28 cellular contexts compared by ENCODE assay signal in genomic region chr4:30903493-30903892, GRCh38.
A peak's percentile ranks its signal among the peaks of the same experiment; 100 is the strongest.
DNase-seq lines count a peak whose midpoint lies in the region; TF ChIP-seq lines count a peak whose summit lies in the region.
"Had no signal": no experiment of that assay in that cellular context is flagged by ENCODE, and none has a peak within 500 bp of the region (broad histone marks: within the 10 kb centered on the region; RNA-seq: fewer than 3 reads in every experiment).

No MANE protein-coding gene starts in this region.

- no peak overlapping the region for H3K27ac ChIP-seq in mesenchymal stem cell (ENCODE audit: low read length, poor library complexity, severe bottlenecking)
- H3K27ac ChIP-seq: A549; BLaER1 treated with 17β-estradiol and CSF1 and Interleukin-3, amounts not matched to agents 10 nM and 100 nM; SK-N-MC; uterus had no signal

- H2BK5ac ChIP-seq in mesenchymal stem cell (ENCODE audit: low read depth, low read length, poor library complexity, severe bottlenecking) = no peak overlapping the region

- no peaks in the 10 kb centered on the region for H3K36me3 ChIP-seq in mesenchymal stem cell (ENCODE audit: control insufficient read depth in 1 of 2, insufficient read depth in 2 of 2, low read depth in 1 of 2, low read length in 2 of 2)
- H3K36me3 ChIP-seq: BLaER1 treated with 17β-estradiol and CSF1 and Interleukin-3, amounts not matched to agents 10 nM and 100 nM; uterus had no signal

- H3K4me1 ChIP-seq in mesenchymal stem cell (ENCODE audit: control insufficient read depth, insufficient read depth, low read depth, low read length) = no peaks in the 10 kb centered on the region
- H3K4me1 ChIP-seq: A549; BLaER1 treated with 17β-estradiol and CSF1 and Interleukin-3, amounts not matched to agents 10 nM and 100 nM; uterus had no signal

- no peak overlapping the region for H2BK12ac ChIP-seq in mesenchymal stem cell (ENCODE audit: low read length in 2 of 2)

- H4K8ac ChIP-seq in mesenchymal stem cell (ENCODE audit: low read length) = no peak overlapping the region

- H2BK15ac ChIP-seq in mesenchymal stem cell (ENCODE audit: low read depth, poor library complexity, severe bottlenecking) = no peak overlapping the region

- peaks cover 31% of the 10 kb centered on the region for H3K9me3 Mint-ChIP-seq in activated T-helper 2 cell treated with anti-CD3 and anti-CD28 coated beads, Interferon-gamma antibody, Interleukin-2, Interleukin-4, amounts not matched to agents 10 μg/mL and 5 μg/mL and 100 μg/mL, durations not matched to agents 14 hours and 24 hours and 36 hours
- peaks cover 5% of the 10 kb centered on the region for H3K9me3 Mint-ChIP-seq in nephron progenitor cell

- TF ChIP-seq CTCF in epithelial cell of esophagus (IDR thresholded peaks at IDR 0.05; ENCODE audit: insufficient read depth, low read depth, low read length, missing control alignments) (no peak), nephron progenitor cell (IDR thresholded peaks at IDR 0.05) (no peak)

- H3K14ac ChIP-seq in mesenchymal stem cell (ENCODE audit: low read length in 2 of 2) = no peak overlapping the region

- H3K23ac ChIP-seq in mesenchymal stem cell (ENCODE audit: low read length in 2 of 2) = no peak overlapping the region

- no peaks in the 10 kb centered on the region for H3K4me1 Mint-ChIP-seq in activated T-helper 2 cell treated with anti-CD3 and anti-CD28 coated beads, Interferon-gamma antibody, Interleukin-2, Interleukin-4, amounts not matched to agents 10 μg/mL and 5 μg/mL and 100 μg/mL, durations not matched to agents 14 hours and 24 hours and 36 hours (ENCODE audit: low read depth)
- peaks cover 9% of the 10 kb centered on the region for H3K4me1 Mint-ChIP-seq in nephron progenitor cell

- DNase-seq in EL (peak; percentile 12), NCI-H226 (peak; percentile 13), epithelial cell of esophagus (ENCODE audit: low read depth) (peak; percentile 57), mesenchymal stem cell (peak; percentile 44), nephron progenitor cell (no peak), NCI-H526 (lab: John Stamatoyannopoulos, UW) (no peak)
- no peak for DNase-seq in activated T-helper 2 cell treated with anti-CD3 and anti-CD28 coated beads, Interferon-gamma antibody, Interleukin-2, Interleukin-4, amounts not matched to agents 10 μg/mL and 5 μg/mL and 100 μg/mL, durations not matched to agents 14 hours and 24 hours and 36 hours (ENCODE audit: low spot score)
- DNase-seq in activated CD4-positive, alpha-beta T cell treated with anti-CD3 and anti-CD28 coated beads for 1 hour = no peak
- DNase-seq: activated CD4-positive, alpha-beta T cell treated with anti-CD3 and anti-CD28 coated beads, Interleukin-2, amount 50 U/mL, for 48 hours; activated T-cell treated with anti-CD3 and anti-CD28 coated beads for 4 hours; endodermal cell; foreskin melanocyte; GDM1; hypothalamus; Karpas-422; NCI-H1048; NCI-H2081; NCI-H510A; occipital lobe; retina; stimulated activated CD8-positive, alpha-beta memory T cell treated with anti-CD3 and anti-CD28 coated beads, Interleukin-4, amount 100 ng/mL, for 48 hours; uterus had no signal

- H3K4me3 ChIP-seq in epithelial cell of esophagus (ENCODE audit: low read length) = no peak overlapping the region
- H3K4me3 ChIP-seq in mesenchymal stem cell (ENCODE audit: insufficient read depth in 1 of 2, low read depth in 1 of 2, low read length in 2 of 2) = no peak overlapping the region
- H3K4me3 ChIP-seq: A549; BLaER1 treated with 17β-estradiol and CSF1 and Interleukin-3, amounts not matched to agents 10 nM and 100 nM; lung; SK-N-MC; uterus had no signal

- H3K9me3 ChIP-seq in mesenchymal stem cell (ENCODE audit: control insufficient read depth, low read length) = no peaks in the 10 kb centered on the region
- H3K9me3 ChIP-seq: A549; BLaER1 treated with 17β-estradiol and CSF1 and Interleukin-3, amounts not matched to agents 10 nM and 100 nM; uterus had no signal

- H3K27me3 ChIP-seq in mesenchymal stem cell (ENCODE audit: control insufficient read depth in 1 of 2, insufficient read depth in 1 of 2, low read length in 2 of 2) = no peaks in the 10 kb centered on the region
- H3K27me3 ChIP-seq: BLaER1 treated with 17β-estradiol and CSF1 and Interleukin-3, amounts not matched to agents 10 nM and 100 nM; uterus had no signal

- no peak overlapping the region for H3K4ac ChIP-seq in mesenchymal stem cell (ENCODE audit: low read depth in 1 of 2, low read length in 2 of 2)

- H3K9ac ChIP-seq in mesenchymal stem cell (ENCODE audit: low read length) = no peak overlapping the region
- H3K9ac ChIP-seq: BLaER1 treated with 17β-estradiol and CSF1 and Interleukin-3, amounts not matched to agents 10 nM and 100 nM had no signal

- no peaks in the 10 kb centered on the region for H3K27me3 Mint-ChIP-seq in activated T-helper 2 cell treated with anti-CD3 and anti-CD28 coated beads, Interferon-gamma antibody, Interleukin-2, Interleukin-4, amounts not matched to agents 10 μg/mL and 5 μg/mL and 100 μg/mL, durations not matched to agents 14 hours and 24 hours and 36 hours (ENCODE audit: low read depth)
- no peaks in the 10 kb centered on the region for H3K27me3 Mint-ChIP-seq in nephron progenitor cell (ENCODE audit: low read depth, poor library complexity)

- no peak overlapping the region for H4K91ac ChIP-seq in mesenchymal stem cell (ENCODE audit: low read length)

- intact Hi-C loops in activated T-helper 2 cell treated with anti-CD3 and anti-CD28 coated beads, Interferon-gamma antibody, Interleukin-2, Interleukin-4, amounts not matched to agents 10 μg/mL and 5 μg/mL and 100 μg/mL, durations not matched to agents 14 hours and 24 hours and 36 hours (cut with micrococcal nuclease) = no loop called here

- H3K4me2 ChIP-seq in mesenchymal stem cell (ENCODE audit: low read length, poor library complexity, severe bottlenecking) = no peak overlapping the region
- H3K4me2 ChIP-seq: A549; BLaER1 treated with 17β-estradiol and CSF1 and Interleukin-3, amounts not matched to agents 10 nM and 100 nM had no signal

- H2BK120ac ChIP-seq in mesenchymal stem cell (ENCODE audit: low read depth, low read length) = no peak overlapping the region

- H3K79me1 ChIP-seq in mesenchymal stem cell (replicated peaks; ENCODE audit: low read length, poor library complexity, severe bottlenecking) = no peaks in the 10 kb centered on the region

- no peak overlapping the region for H3K4me3 Mint-ChIP-seq in activated T-helper 2 cell treated with anti-CD3 and anti-CD28 coated beads, Interferon-gamma antibody, Interleukin-2, Interleukin-4, amounts not matched to agents 10 μg/mL and 5 μg/mL and 100 μg/mL, durations not matched to agents 14 hours and 24 hours and 36 hours (ENCODE audit: low read depth)
- no peak overlapping the region for H3K4me3 Mint-ChIP-seq in nephron progenitor cell
- H3K4me3 Mint-ChIP-seq: endodermal cell; T-helper 2 cell treated with Interferon-gamma antibody and Interleukin-4, amounts not matched to agents 5 μg/mL and 100 μg/mL, for 36 hours; WTC11 had no signal

- no peak overlapping the region for H3K18ac ChIP-seq in mesenchymal stem cell (ENCODE audit: low read depth in 1 of 2, low read length in 2 of 2)

- no peak overlapping the region for H2AK5ac ChIP-seq in mesenchymal stem cell (ENCODE audit: low read length, severe bottlenecking)

- H3K27ac Mint-ChIP-seq in activated T-helper 2 cell treated with anti-CD3 and anti-CD28 coated beads, Interferon-gamma antibody, Interleukin-2, Interleukin-4, amounts not matched to agents 10 μg/mL and 5 μg/mL and 100 μg/mL, durations not matched to agents 14 hours and 24 hours and 36 hours = no peak overlapping the region
- no peak overlapping the region for H3K27ac Mint-ChIP-seq in nephron progenitor cell
- H3K27ac Mint-ChIP-seq: endodermal cell; T-helper 2 cell treated with Interferon-gamma antibody and Interleukin-4, amounts not matched to agents 5 μg/mL and 100 μg/mL, for 36 hours had no signal

- H2AFZ ChIP-seq in mesenchymal stem cell (ENCODE audit: low read depth, low read length) = no peak overlapping the region

- no peaks in the 10 kb centered on the region for H3K36me3 Mint-ChIP-seq in activated T-helper 2 cell treated with anti-CD3 and anti-CD28 coated beads, Interferon-gamma antibody, Interleukin-2, Interleukin-4, amounts not matched to agents 10 μg/mL and 5 μg/mL and 100 μg/mL, durations not matched to agents 14 hours and 24 hours and 36 hours (ENCODE audit: low read depth)
- H3K36me3 Mint-ChIP-seq in nephron progenitor cell (ENCODE audit: low read depth) = no peaks in the 10 kb centered on the region

Comparison
In these comparisons a context has a peak if more than half of its experiments do, and no peak if none do; other contexts are left out.
1. DNase-seq: peak in EL (single experiment), NCI-H226 (single experiment), epithelial cell of esophagus (single experiment) and mesenchymal stem cell (single experiment); none in activated T-helper 2 cell treated with anti-CD3 and anti-CD28 coated beads, Interferon-gamma antibody, Interleukin-2, Interleukin-4, amounts not matched to agents 10 μg/mL and 5 μg/mL and 100 μg/mL, durations not matched to agents 14 hours and 24 hours and 36 hours (single experiment), nephron progenitor cell (single experiment), activated CD4-positive, alpha-beta T cell treated with anti-CD3 and anti-CD28 coated beads for 1 hour (single experiment) and NCI-H526 (0 of 2).